ENCODE assay signal across 8 cellular contexts in the genomic region with DNA sequence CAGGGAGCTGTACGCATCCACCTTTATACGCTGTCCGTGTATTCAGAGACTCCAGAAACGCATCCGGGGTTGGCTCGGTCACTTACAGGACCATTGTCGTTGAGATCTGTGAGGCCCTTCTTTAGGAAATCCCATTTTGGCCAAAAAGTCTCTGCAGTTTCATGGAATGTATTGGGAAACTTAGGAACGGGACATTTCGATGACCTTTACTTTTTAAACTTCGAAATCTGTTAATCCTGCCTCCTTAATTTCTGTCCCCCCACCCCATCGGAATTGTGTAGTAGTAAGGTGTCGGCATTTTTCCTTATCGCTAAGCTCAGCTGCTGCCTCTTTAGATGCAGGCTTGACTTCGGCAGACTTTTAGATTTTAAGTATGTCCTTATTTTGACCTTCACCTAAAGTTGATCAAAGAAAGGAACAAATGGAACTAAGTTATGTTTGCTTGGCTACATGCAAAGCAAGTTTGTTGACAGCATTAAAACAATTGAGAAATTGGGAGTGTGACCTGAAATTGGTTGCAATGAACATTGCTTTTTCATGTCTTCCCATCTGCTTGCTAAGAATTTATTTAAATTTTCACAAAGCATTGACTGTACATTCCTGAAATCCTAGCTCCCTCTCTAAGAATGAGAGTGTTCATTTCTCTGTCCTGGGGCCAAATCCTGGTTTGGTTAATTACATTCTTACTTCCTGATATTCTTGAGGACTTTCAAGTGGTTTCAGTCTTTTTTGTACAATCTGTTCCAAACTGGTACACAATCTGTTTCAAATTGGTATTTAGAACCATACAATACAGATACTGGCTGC. TPM values are rescaled to one million over a fixed set of nuclear protein-coding genes. Genes with fewer than 3 reads are reported as not detected.
DNase-seq lines count a peak whose midpoint lies in the region; ATAC-seq, FAIRE-seq and TF ChIP-seq lines count a peak whose summit lies in the region.

No MANE protein-coding gene starts in this region.

- peaks cover 10% of the 10 kb centered on the region for H3K9me3 Mint-ChIP-seq in activated CD4-positive, alpha-beta memory T cell treated with anti-CD3 and anti-CD28 coated beads, Interleukin-2, amount 10 ng/mL, durations not matched to agents 7 days and 5 days
- peaks cover 5% of the 10 kb centered on the region for H3K9me3 Mint-ChIP-seq in glutamatergic neuron (ENCODE audit: unreplicated experiment)

- H3K4me1 ChIP-seq in SK-N-SH (ENCODE audit: control insufficient read depth in 1 of 2, insufficient read depth in 2 of 2, low read depth in 1 of 2, low read length in 1 of 2), result peaks cover 4 to 10% of the 10 kb centered on the region in 2 experiments; a peak in 2 of 4 replicates
- H3K4me1 ChIP-seq in small intestine (ENCODE audit: control insufficient read depth in 2 of 2, insufficient read depth in 1 of 2, low read depth in 1 of 2, low read length in 1 of 2), result no peaks in the 10 kb centered on the region

- H3K9me2 ChIP-seq in SK-N-SH, result no peaks in the 10 kb centered on the region

- TF ChIP-seq EP300 in SK-N-SH (IDR thresholded peaks at IDR 0.05; ENCODE audit: borderline replicate concordance in 1 of 2, low read depth in 1 of 2, low read length in 1 of 2), result no peak

- TF ChIP-seq RAD21 in SK-N-SH (IDR thresholded peaks at IDR 0.05; ENCODE audit: low read length), result no peak

- H3K27ac ChIP-seq in SK-N-SH (ENCODE audit: low read depth in 2 of 2, low read length in 1 of 2) (peak overlapping the region; percentile 83 to 90), small intestine (ENCODE audit: low read depth in 1 of 2, low read length in 1 of 2) (peak overlapping the region; percentile 95 to 98)

- peak overlapping the region; percentile 85 for H3K4me2 ChIP-seq in SK-N-SH

- no peak overlapping the region for H3K27ac Mint-ChIP-seq in activated CD4-positive, alpha-beta memory T cell treated with anti-CD3 and anti-CD28 coated beads, Interleukin-2, amount 10 ng/mL, durations not matched to agents 7 days and 5 days
- H3K27ac Mint-ChIP-seq in glutamatergic neuron (ENCODE audit: unreplicated experiment), result peak overlapping the region; percentile 93

- H3K27me3 ChIP-seq in SK-N-SH (ENCODE audit: insufficient read depth), result no peaks in the 10 kb centered on the region
- no peaks in the 10 kb centered on the region for H3K27me3 ChIP-seq in small intestine (ENCODE audit: control insufficient read depth in 2 of 2, insufficient read depth in 2 of 2, low read length in 2 of 2)

- H3K27me3 Mint-ChIP-seq in activated CD4-positive, alpha-beta memory T cell treated with anti-CD3 and anti-CD28 coated beads, Interleukin-2, amount 10 ng/mL, durations not matched to agents 7 days and 5 days, result peaks cover 59% of the 10 kb centered on the region
- H3K27me3 Mint-ChIP-seq in glutamatergic neuron (ENCODE audit: unreplicated experiment), result peaks cover 1% of the 10 kb centered on the region

- H3K4me1 Mint-ChIP-seq in activated CD4-positive, alpha-beta memory T cell treated with anti-CD3 and anti-CD28 coated beads, Interleukin-2, amount 10 ng/mL, durations not matched to agents 7 days and 5 days, result peaks cover 20% of the 10 kb centered on the region
- H3K4me1 Mint-ChIP-seq in glutamatergic neuron (ENCODE audit: low read depth, unreplicated experiment), result peaks cover 13% of the 10 kb centered on the region

- peaks cover 33% of the 10 kb centered on the region for H3K79me2 ChIP-seq in SK-N-SH (ENCODE audit: insufficient read depth)

- H3K36me3 ChIP-seq in SK-N-SH (replicated peaks in 1 of 2; ENCODE audit: control insufficient read depth in 1 of 2, insufficient read depth in 2 of 2, low read length in 1 of 2) (no peaks in the 10 kb centered on the region), small intestine (ENCODE audit: control insufficient read depth in 2 of 2, insufficient read depth in 2 of 2, low read length in 2 of 2) (no peaks in the 10 kb centered on the region)

- CTCF ChIA-PET in SK-N-SH (lab: Yijun Ruan, JAX), result no interaction called here
- CTCF ChIA-PET in activated CD4-positive, alpha-beta memory T cell treated with anti-CD3 and anti-CD28 coated beads, Interleukin-2, amount 10 ng/mL, durations not matched to agents 7 days and 5 days (lab: Charles Lee), result no interaction called here

- POLR2A ChIA-PET in SK-N-SH (lab: Yijun Ruan, JAX), result no interaction called here
- POLR2A ChIA-PET in activated CD4-positive, alpha-beta memory T cell treated with anti-CD3 and anti-CD28 coated beads, Interleukin-2, amount 10 ng/mL, durations not matched to agents 7 days and 5 days (lab: Charles Lee), result no interaction called here

- DNase-seq in SK-N-SH, result no peak
- DNase-seq in activated CD4-positive, alpha-beta memory T cell treated with anti-CD3 and anti-CD28 coated beads, Interleukin-2, amount 10 ng/mL, durations not matched to agents 7 days and 5 days, result no peak
- DNase-seq in glutamatergic neuron, result no peak
- no peak for DNase-seq in small intestine
- no peak for DNase-seq in NCI-H510A treated with DMSO at 0.1 percent for 48 hours (lab: John Stamatoyannopoulos, UW)
- no peak for DNase-seq in HT-29 (ENCODE audit: low spot score)

- no peak for ATAC-seq in SK-N-SH treated with all-trans-retinoic acid at 6 μM for 48 hours
- ATAC-seq in HG03565 (IDR thresholded peaks at IDR 0.05; ENCODE audit: unreplicated experiment), result no peak

- peak overlapping the region; percentile 82 for H3K4me3 Mint-ChIP-seq in activated CD4-positive, alpha-beta memory T cell treated with anti-CD3 and anti-CD28 coated beads, Interleukin-2, amount 10 ng/mL, durations not matched to agents 7 days and 5 days
- peak overlapping the region; percentile 89 for H3K4me3 Mint-ChIP-seq in glutamatergic neuron (ENCODE audit: unreplicated experiment)

- no peak for TF ChIP-seq CTCF in SK-N-SH (IDR thresholded peaks at IDR 0.05)
- TF ChIP-seq CTCF in glutamatergic neuron (IDR thresholded peaks at IDR 0.05; ENCODE audit: partially characterized antibody, unreplicated experiment), result no peak

- 37% methylated on average over 14 of the region's 14 CpGs for WGBS in SK-N-SH (ENCODE audit: low lambda C conversion rate)
- WGBS in small intestine, 3 donors, result 10 to 15% (median 14%) methylated on average over 14 of the region's 14 CpGs

- H3K36me3 Mint-ChIP-seq in activated CD4-positive, alpha-beta memory T cell treated with anti-CD3 and anti-CD28 coated beads, Interleukin-2, amount 10 ng/mL, durations not matched to agents 7 days and 5 days (ENCODE audit: low read depth), result peaks cover 8% of the 10 kb centered on the region
- peaks cover 14% of the 10 kb centered on the region for H3K36me3 Mint-ChIP-seq in glutamatergic neuron (ENCODE audit: unreplicated experiment)

- peak overlapping the region; percentile 86 for H3K9ac ChIP-seq in SK-N-SH

- H3K9me3 ChIP-seq in SK-N-SH, result no peaks in the 10 kb centered on the region
- H3K9me3 ChIP-seq in small intestine (ENCODE audit: control insufficient read depth, low read depth), result no peaks in the 10 kb centered on the region

- FAIRE-seq in small intestine (lab: Jason Lieb, UNC), result no peak

- H3K4me3 ChIP-seq in SK-N-SH (ENCODE audit: low read depth in 2 of 2, low read length in 1 of 2) (peak overlapping the region; percentile 69 to 95), small intestine (ENCODE audit: low read depth in 1 of 2, low read length in 2 of 2) (peak overlapping the region; percentile 72 to 85)

- H4K20me1 ChIP-seq in SK-N-SH (ENCODE audit: insufficient read depth), result peaks cover 18% of the 10 kb centered on the region

- peaks cover 23% of the 10 kb centered on the region for H3F3A ChIP-seq in SK-N-SH (replicated peaks; ENCODE audit: insufficient read depth)

- peak overlapping the region; percentile 58 for H2AFZ ChIP-seq in SK-N-SH (ENCODE audit: low read depth)

TF ChIP-seq in SK-N-SH, 30 proteins besides CTCF, POLR2A, EP300 and RAD21 (continues in another document):
- no peak for TF ChIP-seq ELF1 (IDR thresholded peaks at IDR 0.05)
- no peak for TF ChIP-seq POLR2AphosphoS5 (IDR thresholded peaks at IDR 0.05; ENCODE audit: low read depth, low read length)
- no peak for TF ChIP-seq YY1 (IDR thresholded peaks at IDR 0.05; ENCODE audit: low read depth)
- no peak for TF ChIP-seq RFX5 (IDR thresholded peaks at IDR 0.05; ENCODE audit: low read length)
- TF ChIP-seq IRF3 (IDR thresholded peaks at IDR 0.05; ENCODE audit: low read depth, low read length), result no peak

TF ChIP-seq in SK-N-SH treated with all-trans-retinoic acid at 6 μM for 48 hours, 23 proteins besides CTCF, POLR2A, EP300 and RAD21:
- TF ChIP-seq CSDC2 (CRISPR knock-in tag; IDR thresholded peaks at IDR 0.05) (no peak), ZNF565 (CRISPR knock-in tag; conservative IDR thresholded peaks at IDR 0.05; ENCODE audit: low read depth) (no peak)

RNA-seq across cellular contexts. Expression of gene RAPH1, which starts 0.9 kb away (rescaled TPM):
- polyA plus RNA-seq in SK-N-SH (2012; rRNA removed) (6.5 and 6.7 TPM in 2 replicates), small intestine (1 to 10 TPM; 6.2 to 6.9 (median 6.8) TPM)
- 10.1 and 10.5 TPM in 2 replicates for polyA plus RNA-seq in SK-N-SH (2012; cell fraction: cytosol; rRNA removed)
- polyA plus RNA-seq in SK-N-SH (2012; cell fraction: nucleus; rRNA removed), result 23.0 and 24.1 TPM in 2 replicates
- 1 to 10 TPM in 1 of 2 experiments, under 1 TPM in 1; 0.98 to 1.3 TPM for total RNA-seq in activated CD4-positive, alpha-beta memory T cell treated with anti-CD3 and anti-CD28 coated beads, Interleukin-2, amount 10 ng/mL, durations not matched to agents 7 days and 5 days
- total RNA-seq in glutamatergic neuron (ENCODE audit: unreplicated experiment), result 56.9 TPM
- 6.8 and 7.1 TPM in 2 replicates for total RNA-seq in HT-29 (2014; rRNA removed; shearing (Covaris generic))
